In the genomic region with DNA sequence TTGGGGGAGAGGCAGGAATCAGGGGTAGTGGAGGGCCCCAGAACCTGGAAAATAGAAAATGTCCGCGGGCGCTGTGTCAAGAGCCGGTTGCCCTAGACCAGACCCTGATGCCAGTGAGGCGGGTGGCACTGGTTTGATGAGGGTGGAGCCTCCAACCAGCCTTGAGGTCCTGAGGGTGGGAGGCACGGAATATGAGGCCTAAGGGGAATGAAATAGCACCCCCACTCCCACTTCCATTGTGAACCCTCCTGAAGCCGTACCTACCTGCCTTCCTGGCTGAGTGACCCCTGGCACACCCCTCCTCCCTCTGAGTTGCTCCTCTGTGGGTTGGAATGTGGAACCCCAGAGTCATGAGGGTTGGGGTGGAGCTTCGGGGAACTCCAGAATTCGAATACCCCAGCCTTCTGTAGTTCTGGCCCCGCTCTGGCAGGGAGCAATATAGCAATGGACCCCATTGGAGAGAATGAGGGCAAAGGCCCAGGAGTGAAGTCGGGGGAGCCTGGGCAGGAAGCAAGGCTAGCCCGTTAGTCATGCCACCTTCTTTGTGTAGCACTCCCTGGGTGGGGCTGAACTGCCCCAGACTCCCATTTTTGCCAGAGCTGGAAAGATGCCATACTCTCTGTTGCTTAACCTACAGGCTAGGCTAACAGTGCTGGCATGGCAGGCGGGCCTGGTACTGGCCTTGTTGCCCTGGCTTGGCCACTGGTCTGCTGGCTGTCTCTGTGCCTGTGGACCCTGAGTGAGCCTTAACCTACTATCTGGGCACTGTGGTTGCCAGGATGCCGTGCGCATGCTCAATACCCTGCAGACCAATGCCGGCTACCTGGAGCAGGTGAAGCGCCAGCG, we compare ENCODE assay signal across 8 cellular contexts. TPM values are rescaled to one million over a fixed set of nuclear protein-coding genes. Genes with fewer than 3 reads are reported as not detected.
DNase-seq lines count a peak whose midpoint lies in the region; ATAC-seq and TF ChIP-seq lines count a peak whose summit lies in the region.

No MANE protein-coding gene starts in this region.

- POLR2A ChIA-PET in activated CD4-positive, alpha-beta T cell treated with anti-CD3 and anti-CD28 coated beads, Interleukin-2, amount 10 ng/mL, durations not matched to agents 7 days and 5 days (lab: Charles Lee): no interaction called here

- H4K20me1 ChIP-seq in fibroblast of lung (ENCODE audit: control insufficient read depth, extremely low read depth, insufficient read depth, low read length) (no peaks in the 10 kb centered on the region), osteoblast (ENCODE audit: insufficient read depth, low read length) (peaks cover 18% of the 10 kb centered on the region)

- peak overlapping the region; percentile 85 to 96 (median 90) for H3K4me3 ChIP-seq in fibroblast of lung (replicated peaks in 1 of 4; ENCODE audit: control extremely low read depth in 1 of 4, insufficient read depth in 1 of 4, low read depth in 3 of 4, low read length in 4 of 4)
- peak overlapping the region; percentile 83 for H3K4me3 ChIP-seq in osteoblast (ENCODE audit: insufficient read depth, low read length)

- peak overlapping the region; percentile 88 for H3K9ac ChIP-seq in fibroblast of lung (ENCODE audit: insufficient read depth, low read length)

- H2AFZ ChIP-seq in fibroblast of lung (ENCODE audit: low read length) (no peak overlapping the region), osteoblast (ENCODE audit: low read length) (peak overlapping the region; percentile 30)

- H3K79me2 ChIP-seq in fibroblast of lung (ENCODE audit: control insufficient read depth, insufficient read depth, low read length) (peaks cover 23% of the 10 kb centered on the region), osteoblast (ENCODE audit: insufficient read depth, low read length) (peaks cover 45% of the 10 kb centered on the region)

- no peak for DNase-seq in activated CD4-positive, alpha-beta T cell treated with anti-CD3 and anti-CD28 coated beads, Interleukin-2, amount 10 ng/mL, durations not matched to agents 7 days and 5 days
- peak; percentile 35 to 39 for DNase-seq in fibroblast of lung (ENCODE audit: low read depth in 2 of 2)
- peak; percentile 95 for DNase-seq in osteoblast (ENCODE audit: insufficient read length, low spot score, missing footprints)
- DNase-seq in pons (ENCODE audit: low spot score): no peak
- DNase-seq in GM19238 (ENCODE audit: insufficient read length, low spot score): no peak
- no peak for DNase-seq in SKM-1 treated with dmso at 0.1 percent for 144 hours (lab: John Stamatoyannopoulos, UW; ENCODE audit: unreplicated experiment)

- peaks cover 13% of the 10 kb centered on the region for H3K4me1 ChIP-seq in fibroblast of lung (ENCODE audit: control insufficient read depth, extremely low read depth, insufficient read depth, low read length)
- H3K4me1 ChIP-seq in osteoblast (ENCODE audit: insufficient read depth, low read length): peaks cover 22% of the 10 kb centered on the region

- H3K36me3 ChIP-seq in fibroblast of lung (ENCODE audit: control insufficient read depth, insufficient read depth, low read length): peaks cover 13% of the 10 kb centered on the region
- H3K36me3 ChIP-seq in osteoblast (ENCODE audit: insufficient read depth, low read length): peaks cover 41% of the 10 kb centered on the region

- CTCF ChIA-PET in activated CD4-positive, alpha-beta T cell treated with anti-CD3 and anti-CD28 coated beads, Interleukin-2, amount 10 ng/mL, durations not matched to agents 7 days and 5 days (lab: Charles Lee): interaction anchor here (1.4 kb wide), 1 partner anchor 118 kb away, joined by 4 read pairs; no protein-coding TSS in a partner anchor

- ATAC-seq in HG02678 (IDR thresholded peaks at IDR 0.05; ENCODE audit: unreplicated experiment): peak; percentile 9

- TF ChIP-seq CTCF in C4-2B (conservative IDR thresholded peaks at IDR 0.05) (no peak), fibroblast of lung (conservative IDR thresholded peaks at IDR 0.05 in 1 of 2, IDR thresholded peaks at IDR 0.05 in 1 of 2; ENCODE audit: low read depth in 1 of 2, low read length in 2 of 2) (no peak), osteoblast (IDR thresholded peaks at IDR 0.05; ENCODE audit: extremely low read depth, low read depth, low read length) (no peak)

- H3K9me3 ChIP-seq in fibroblast of lung (ENCODE audit: control insufficient read depth, insufficient read depth, low read depth, low read length): no peaks in the 10 kb centered on the region
- H3K9me3 ChIP-seq in osteoblast (ENCODE audit: low read depth, low read length): no peaks in the 10 kb centered on the region

- H3K27me3 ChIP-seq in fibroblast of lung (ENCODE audit: control insufficient read depth, insufficient read depth, low read length) (no peaks in the 10 kb centered on the region), osteoblast (ENCODE audit: insufficient read depth, low read length) (no peaks in the 10 kb centered on the region)

- H3K9me3 Mint-ChIP-seq in activated CD4-positive, alpha-beta T cell treated with anti-CD3 and anti-CD28 coated beads, Interleukin-2, amount 10 ng/mL, durations not matched to agents 7 days and 5 days: no peaks in the 10 kb centered on the region

- H3K27ac ChIP-seq in C4-2B: peak overlapping the region; percentile 87
- peak overlapping the region; percentile 92 for H3K27ac ChIP-seq in fibroblast of lung (ENCODE audit: insufficient read depth, low read length)
- H3K27ac ChIP-seq in osteoblast (ENCODE audit: low read depth, low read length): peak overlapping the region; percentile 82

- H3K4me1 Mint-ChIP-seq in activated CD4-positive, alpha-beta T cell treated with anti-CD3 and anti-CD28 coated beads, Interleukin-2, amount 10 ng/mL, durations not matched to agents 7 days and 5 days: peaks cover 27% of the 10 kb centered on the region

- H3K4me3 Mint-ChIP-seq in activated CD4-positive, alpha-beta T cell treated with anti-CD3 and anti-CD28 coated beads, Interleukin-2, amount 10 ng/mL, durations not matched to agents 7 days and 5 days: peak overlapping the region; percentile 92

- no peaks in the 10 kb centered on the region for H3K27me3 Mint-ChIP-seq in activated CD4-positive, alpha-beta T cell treated with anti-CD3 and anti-CD28 coated beads, Interleukin-2, amount 10 ng/mL, durations not matched to agents 7 days and 5 days

- peak overlapping the region; percentile 92 for H3K27ac Mint-ChIP-seq in activated CD4-positive, alpha-beta T cell treated with anti-CD3 and anti-CD28 coated beads, Interleukin-2, amount 10 ng/mL, durations not matched to agents 7 days and 5 days

- H3K4me2 ChIP-seq in fibroblast of lung (ENCODE audit: extremely low read depth, insufficient read depth, low read length): peak overlapping the region; percentile 100
- peak overlapping the region; percentile 81 for H3K4me2 ChIP-seq in osteoblast (ENCODE audit: insufficient read depth, low read length)

- peaks cover 9% of the 10 kb centered on the region for H3K36me3 Mint-ChIP-seq in activated CD4-positive, alpha-beta T cell treated with anti-CD3 and anti-CD28 coated beads, Interleukin-2, amount 10 ng/mL, durations not matched to agents 7 days and 5 days (ENCODE audit: low read depth)

RNA-seq across cellular contexts. Expression of a gene that starts 1.0 kb away (rescaled TPM):
- 10 to 100 TPM; 66.7 to 78.1 TPM for total RNA-seq in activated CD4-positive, alpha-beta T cell treated with anti-CD3 and anti-CD28 coated beads, Interleukin-2, amount 10 ng/mL, durations not matched to agents 7 days and 5 days
- total RNA-seq in fibroblast of lung: 58.6 and 77.0 TPM in 2 replicates
- polyA plus RNA-seq in fibroblast of lung: 42.4 and 43.2 TPM in 2 replicates
- 56.1 and 62.0 TPM in 2 replicates for polyA plus RNA-seq in fibroblast of lung (2012)
- 131 and 189 TPM in 2 replicates for polyA minus RNA-seq in fibroblast of lung (ENCODE audit: low replicate concordance)
- 87.5 and 98.1 TPM in 2 replicates for total RNA-seq in osteoblast

RNA-seq across cellular contexts. Expression of a gene that starts 17.9 kb away (rescaled TPM):
- 100 to 1,000 TPM in 1 of 2 experiments, 10 to 100 TPM in 1; 99.4 to 110 TPM for total RNA-seq in activated CD4-positive, alpha-beta T cell treated with anti-CD3 and anti-CD28 coated beads, Interleukin-2, amount 10 ng/mL, durations not matched to agents 7 days and 5 days
- total RNA-seq in fibroblast of lung (49.6 and 54.8 TPM in 2 replicates), osteoblast (54.8 and 56.1 TPM in 2 replicates)
- 76.6 and 82.2 TPM in 2 replicates for polyA plus RNA-seq in fibroblast of lung
- 55.0 and 55.3 TPM in 2 replicates for polyA plus RNA-seq in fibroblast of lung (2012)
- 48.6 and 85.8 TPM in 2 replicates for polyA minus RNA-seq in fibroblast of lung (ENCODE audit: low replicate concordance)

RNA-seq across cellular contexts. Expression of a gene that starts 25.3 kb away (rescaled TPM):
- total RNA-seq in activated CD4-positive, alpha-beta T cell treated with anti-CD3 and anti-CD28 coated beads, Interleukin-2, amount 10 ng/mL, durations not matched to agents 7 days and 5 days: 10 to 100 TPM; 67.9 to 71.4 TPM
- total RNA-seq in fibroblast of lung: 0.26 TPM in 1 of 2 replicates, not detected in the other
- polyA plus RNA-seq in fibroblast of lung: 1.2 TPM in 1 of 2 replicates, not detected in the other
- polyA plus RNA-seq in fibroblast of lung (2012): 2.2 TPM in 1 of 2 replicates, not detected in the other
- polyA minus RNA-seq in fibroblast of lung (ENCODE audit: low replicate concordance): 4.4 TPM in 1 of 2 replicates, not detected in the other
- 0.29 and 0.36 TPM in 2 replicates for total RNA-seq in osteoblast

RNA-seq across cellular contexts. Expression of a gene that starts 50.7 kb away (rescaled TPM):
- 10 to 100 TPM; 17.2 to 17.3 TPM for total RNA-seq in activated CD4-positive, alpha-beta T cell treated with anti-CD3 and anti-CD28 coated beads, Interleukin-2, amount 10 ng/mL, durations not matched to agents 7 days and 5 days
- total RNA-seq in fibroblast of lung (11.8 and 30.4 TPM in 2 replicates), osteoblast (60.8 and 87.5 TPM in 2 replicates)
- 59.0 and 62.7 TPM in 2 replicates for polyA plus RNA-seq in fibroblast of lung
- 207 and 223 TPM in 2 replicates for polyA plus RNA-seq in fibroblast of lung (2012)
- 246 and 253 TPM in 2 replicates for polyA minus RNA-seq in fibroblast of lung (ENCODE audit: low replicate concordance)

Comparison
In these comparisons a context has a peak if more than half of its experiments do, and no peak if none do; other contexts are left out.
1. DNase-seq: peak in fibroblast of lung (2 of 2) and osteoblast (single experiment); none in activated CD4-positive, alpha-beta T cell treated with anti-CD3 and anti-CD28 coated beads, Interleukin-2, amount 10 ng/mL, durations not matched to agents 7 days and 5 days (single experiment), pons (single experiment), GM19238 (single experiment) and SKM-1 treated with dmso at 0.1 percent for 144 hours (single experiment).
2. RNA of a gene that starts 25.3 kb away (total RNA-seq): 67.9 to 71.4 TPM in activated CD4-positive, alpha-beta T cell treated with anti-CD3 and anti-CD28 coated beads, Interleukin-2, amount 10 ng/mL, durations not matched to agents 7 days and 5 days; 0.29 to 0.36 TPM in osteoblast and 0.26 TPM in fibroblast of lung; every median in the first group is over 10 times any median in the second.
3. Peak in every context shown above with its lines, with median percentiles within 50 percentile points of each other: H3K27ac ChIP-seq.